1 cellular context compared by ENCODE assay signal in the genomic region with DNA sequence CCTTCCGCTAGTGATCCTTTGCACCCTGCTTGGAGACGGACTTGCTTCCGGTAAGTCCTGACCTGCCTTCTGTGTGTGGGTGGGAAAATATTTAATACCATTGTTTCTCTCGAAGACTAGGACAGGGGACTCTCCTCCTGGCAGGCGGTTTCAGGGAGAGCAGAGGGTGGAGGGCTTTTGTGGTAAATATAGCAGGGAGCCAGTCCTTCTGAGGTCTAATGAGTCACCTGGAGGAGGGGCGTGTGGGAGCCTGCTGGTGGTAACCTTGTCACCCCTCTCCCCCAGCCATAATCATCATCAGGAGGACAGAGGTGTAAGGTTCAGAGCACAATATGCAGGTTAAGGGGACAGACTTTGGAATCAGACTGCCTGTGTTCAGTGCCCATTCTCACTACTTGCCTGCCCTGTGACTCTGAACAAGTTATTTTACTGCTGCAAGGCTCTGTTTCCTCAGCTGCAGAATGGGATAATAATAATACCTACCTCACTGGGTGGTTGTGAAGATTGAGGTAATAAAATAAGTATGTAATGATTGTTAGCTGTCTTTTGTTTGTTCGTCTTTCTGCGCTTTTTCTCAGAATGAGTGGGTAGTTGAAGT.
TF ChIP-seq lines count a peak whose summit lies in the region.

No MANE protein-coding gene starts in this region.

TF ChIP-seq in K562, 482 proteins besides CTCF, POLR2A, EP300 and RAD21 (continued from another document):
- TF ChIP-seq, protein P1, sequence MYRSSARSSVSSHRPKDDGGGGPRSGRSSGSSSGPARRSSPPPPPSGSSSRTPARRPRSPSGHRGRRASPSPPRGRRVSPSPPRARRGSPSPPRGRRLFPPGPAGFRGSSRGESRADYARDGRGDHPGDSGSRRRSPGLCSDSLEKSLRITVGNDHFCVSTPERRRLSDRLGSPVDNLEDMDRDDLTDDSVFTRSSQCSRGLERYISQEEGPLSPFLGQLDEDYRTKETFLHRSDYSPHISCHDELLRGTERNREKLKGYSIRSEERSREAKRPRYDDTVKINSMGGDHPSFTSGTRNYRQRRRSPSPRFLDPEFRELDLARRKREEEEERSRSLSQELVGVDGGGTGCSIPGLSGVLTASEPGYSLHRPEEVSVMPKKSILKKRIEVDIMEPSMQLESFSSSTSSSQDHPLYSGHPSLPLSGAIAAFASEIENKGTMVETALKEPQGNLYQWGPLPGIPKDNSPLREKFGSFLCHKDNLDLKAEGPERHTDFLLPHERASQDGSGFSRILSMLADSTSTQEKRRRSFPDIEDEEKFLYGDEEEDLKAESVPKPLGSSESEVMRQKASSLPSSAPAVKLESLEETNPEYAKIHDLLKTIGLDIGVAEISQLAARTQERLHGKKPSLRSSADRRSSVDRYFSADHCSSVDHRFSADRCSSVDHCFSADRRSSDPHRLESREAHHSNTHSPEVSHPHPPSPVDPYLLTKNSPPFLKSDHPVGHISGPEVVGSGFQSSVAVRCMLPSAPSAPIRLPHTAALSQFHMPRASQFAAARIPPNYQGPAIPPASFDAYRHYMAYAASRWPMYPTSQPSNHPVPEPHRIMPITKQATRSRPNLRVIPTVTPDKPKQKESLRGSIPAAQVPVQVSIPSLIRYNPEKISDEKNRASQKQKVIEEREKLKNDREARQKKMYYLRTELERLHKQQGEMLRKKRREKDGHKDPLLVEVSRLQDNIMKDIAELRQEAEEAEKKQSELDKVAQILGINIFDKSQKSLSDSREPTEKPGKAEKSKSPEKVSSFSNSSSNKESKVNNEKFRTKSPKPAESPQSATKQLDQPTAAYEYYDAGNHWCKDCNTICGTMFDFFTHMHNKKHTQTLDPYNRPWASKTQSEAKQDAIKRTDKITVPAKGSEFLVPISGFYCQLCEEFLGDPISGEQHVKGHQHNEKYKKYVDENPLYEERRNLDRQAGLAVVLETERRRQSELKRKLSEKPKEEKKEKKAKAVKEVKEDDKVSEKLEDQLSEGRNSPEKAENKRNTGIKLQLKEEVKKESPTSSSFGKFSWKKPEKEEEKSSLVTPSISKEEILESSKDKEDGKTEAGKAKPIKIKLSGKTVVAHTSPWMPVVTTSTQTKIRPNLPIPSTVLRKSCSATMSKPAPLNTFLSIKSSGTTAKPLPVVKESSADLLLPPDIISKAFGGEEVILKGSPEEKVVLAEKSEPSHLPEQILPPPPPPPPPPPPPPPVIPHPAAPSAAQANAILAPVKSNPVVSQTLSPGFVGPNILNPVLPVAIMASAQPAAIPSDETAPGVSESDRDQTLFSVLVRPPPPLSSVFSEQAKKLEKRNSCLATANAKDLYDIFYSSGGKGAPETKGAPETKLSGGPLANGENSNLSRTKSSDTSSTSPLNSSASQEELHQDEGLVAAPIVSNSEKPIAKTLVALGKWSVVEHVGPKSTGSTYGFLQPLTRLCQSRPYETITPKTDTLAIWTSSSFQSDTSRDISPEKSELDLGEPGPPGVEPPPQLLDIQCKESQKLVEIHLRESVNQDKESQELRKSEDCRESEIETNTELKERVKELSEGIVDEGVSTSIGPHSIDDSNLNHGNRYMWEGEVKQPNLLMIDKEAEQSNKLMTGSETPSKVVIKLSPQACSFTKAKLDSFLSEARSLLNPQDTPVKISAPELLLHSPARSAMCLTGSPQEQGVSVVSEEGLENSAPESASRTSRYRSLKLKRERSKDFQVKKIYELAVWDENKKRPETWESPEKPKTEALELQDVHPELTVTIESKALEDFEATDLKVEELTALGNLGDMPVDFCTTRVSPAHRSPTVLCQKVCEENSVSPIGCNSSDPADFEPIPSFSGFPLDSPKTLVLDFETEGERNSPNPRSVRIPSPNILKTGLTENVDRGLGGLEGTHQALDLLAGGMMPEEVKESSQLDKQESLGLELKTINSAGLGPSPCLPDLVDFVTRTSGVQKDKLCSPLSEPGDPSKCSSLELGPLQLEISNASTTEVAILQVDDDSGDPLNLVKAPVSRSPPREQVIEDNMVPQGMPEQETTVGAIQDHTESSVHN (IDR thresholded peaks at IDR 0.05; ENCODE audit: borderline replicate concordance in 1 of 2, low read depth in 1 of 2), result no peak
- TF ChIP-seq DDX20 (tag; IDR thresholded peaks at IDR 0.05; ENCODE audit: low read depth) (no peak), CBX1 (IDR thresholded peaks at IDR 0.05; ENCODE audit: low read depth) (no peak), ZNF12 (CRISPR knock-in tag; IDR thresholded peaks at IDR 0.05) (no peak), MCM7 (IDR thresholded peaks at IDR 0.05) (no peak), SRSF3 (IDR thresholded peaks at IDR 0.05; ENCODE audit: insufficient read depth, low read length) (no peak), CHD1 (IDR thresholded peaks at IDR 0.05; ENCODE audit: low read length) (no peak), POLR2H (tag; IDR thresholded peaks at IDR 0.05; ENCODE audit: low read depth) (no peak), MYC (IDR thresholded peaks at IDR 0.05; ENCODE audit: low read depth, low read length) (no peak), MYC (CRISPR knock-in tag; IDR thresholded peaks at IDR 0.05; ENCODE audit: borderline replicate concordance, low read depth) (no peak)
- TF ChIP-seq, protein P2, sequence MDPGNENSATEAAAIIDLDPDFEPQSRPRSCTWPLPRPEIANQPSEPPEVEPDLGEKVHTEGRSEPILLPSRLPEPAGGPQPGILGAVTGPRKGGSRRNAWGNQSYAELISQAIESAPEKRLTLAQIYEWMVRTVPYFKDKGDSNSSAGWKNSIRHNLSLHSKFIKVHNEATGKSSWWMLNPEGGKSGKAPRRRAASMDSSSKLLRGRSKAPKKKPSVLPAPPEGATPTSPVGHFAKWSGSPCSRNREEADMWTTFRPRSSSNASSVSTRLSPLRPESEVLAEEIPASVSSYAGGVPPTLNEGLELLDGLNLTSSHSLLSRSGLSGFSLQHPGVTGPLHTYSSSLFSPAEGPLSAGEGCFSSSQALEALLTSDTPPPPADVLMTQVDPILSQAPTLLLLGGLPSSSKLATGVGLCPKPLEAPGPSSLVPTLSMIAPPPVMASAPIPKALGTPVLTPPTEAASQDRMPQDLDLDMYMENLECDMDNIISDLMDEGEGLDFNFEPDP (CRISPR knock-in tag; IDR thresholded peaks at IDR 0.05), result no peak
